ENCODE assay signal across 1 cellular context in the genomic region with DNA sequence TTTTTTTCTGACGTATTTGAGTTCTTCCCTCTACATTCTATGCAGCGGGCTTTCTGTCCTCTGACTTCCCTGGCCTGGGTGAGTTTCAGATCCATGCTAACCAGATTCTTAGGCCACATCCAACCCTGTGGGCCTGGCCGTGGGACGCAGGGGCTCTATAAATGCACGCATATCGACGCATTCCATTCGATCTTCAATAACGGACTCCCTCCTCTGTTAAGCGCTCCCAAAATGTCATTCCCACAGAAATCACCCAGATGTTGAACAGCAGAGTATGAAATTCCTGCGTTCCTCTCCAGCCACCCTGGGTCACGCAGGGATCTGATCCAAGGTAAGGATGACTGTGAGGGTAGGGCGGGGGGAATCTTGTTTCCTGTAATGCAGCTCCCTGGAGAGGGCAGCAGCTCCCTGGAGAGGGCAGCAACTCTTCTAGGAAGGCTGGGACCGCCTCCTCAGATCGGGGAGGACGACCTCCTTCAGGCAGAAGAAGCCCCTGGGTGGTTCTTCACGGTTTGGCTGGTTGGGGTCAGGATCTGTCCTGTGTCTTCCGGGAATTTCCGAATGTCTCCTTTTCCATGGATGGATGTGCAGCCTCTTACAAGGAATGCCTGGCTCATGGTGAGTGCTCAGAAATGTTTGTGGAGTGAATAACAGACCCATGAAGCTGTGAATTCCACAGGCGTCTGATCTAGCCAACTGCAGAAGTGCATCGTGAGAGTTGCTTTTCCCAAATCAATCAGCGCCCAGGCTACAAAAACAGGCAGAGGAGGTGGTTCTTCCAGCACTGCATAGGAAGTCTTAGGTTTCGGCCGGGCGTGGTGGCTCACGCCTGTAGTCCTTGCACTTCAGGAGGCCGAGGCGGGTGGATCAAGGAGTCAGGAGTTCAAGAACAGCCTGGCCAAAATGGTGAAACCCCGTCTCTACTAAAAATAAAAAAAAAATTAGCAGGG.
TF ChIP-seq lines count a peak whose summit lies in the region.

No MANE protein-coding gene starts in this region.

TF ChIP-seq in SK-N-SH treated with all-trans-retinoic acid at 6 μM for 48 hours, 23 proteins besides CTCF, POLR2A, EP300 and RAD21 (continued from another document):
- TF ChIP-seq SNAI2 (CRISPR knock-in tag; IDR thresholded peaks at IDR 0.05), result no peak
- no peak for TF ChIP-seq CSDC2 (CRISPR knock-in tag; IDR thresholded peaks at IDR 0.05)
- TF ChIP-seq TCF4 (CRISPR knock-in tag; IDR thresholded peaks at IDR 0.05; ENCODE audit: borderline replicate concordance), result no peak
- TF ChIP-seq ZNF8 (CRISPR knock-in tag; IDR thresholded peaks at IDR 0.05), result no peak
- no peak for TF ChIP-seq PPARA (CRISPR knock-in tag; IDR thresholded peaks at IDR 0.05; ENCODE audit: borderline replicate concordance)
- TF ChIP-seq ESRRG (CRISPR knock-in tag; IDR thresholded peaks at IDR 0.05), result no peak
- TF ChIP-seq, protein P1, sequence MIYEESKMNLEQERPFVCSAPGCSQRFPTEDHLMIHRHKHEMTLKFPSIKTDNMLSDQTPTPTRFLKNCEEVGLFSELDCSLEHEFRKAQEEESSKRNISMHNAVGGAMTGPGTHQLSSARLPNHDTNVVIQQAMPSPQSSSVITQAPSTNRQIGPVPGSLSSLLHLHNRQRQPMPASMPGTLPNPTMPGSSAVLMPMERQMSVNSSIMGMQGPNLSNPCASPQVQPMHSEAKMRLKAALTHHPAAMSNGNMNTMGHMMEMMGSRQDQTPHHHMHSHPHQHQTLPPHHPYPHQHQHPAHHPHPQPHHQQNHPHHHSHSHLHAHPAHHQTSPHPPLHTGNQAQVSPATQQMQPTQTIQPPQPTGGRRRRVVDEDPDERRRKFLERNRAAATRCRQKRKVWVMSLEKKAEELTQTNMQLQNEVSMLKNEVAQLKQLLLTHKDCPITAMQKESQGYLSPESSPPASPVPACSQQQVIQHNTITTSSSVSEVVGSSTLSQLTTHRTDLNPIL (CRISPR knock-in tag; IDR thresholded peaks at IDR 0.05; ENCODE audit: low read depth), result no peak
- no peak for TF ChIP-seq ZFP30 (CRISPR knock-in tag; IDR thresholded peaks at IDR 0.05)
- no peak for TF ChIP-seq TOX (CRISPR knock-in tag; IDR thresholded peaks at IDR 0.05; ENCODE audit: borderline replicate concordance)
- TF ChIP-seq ZFP3 (CRISPR knock-in tag; IDR thresholded peaks at IDR 0.05), result no peak
- TF ChIP-seq GLIS3 (CRISPR knock-in tag; IDR thresholded peaks at IDR 0.05), result no peak
- TF ChIP-seq ARNTL (CRISPR knock-in tag; IDR thresholded peaks at IDR 0.05; ENCODE audit: borderline replicate concordance, low read depth), result no peak
- TF ChIP-seq, protein P2, sequence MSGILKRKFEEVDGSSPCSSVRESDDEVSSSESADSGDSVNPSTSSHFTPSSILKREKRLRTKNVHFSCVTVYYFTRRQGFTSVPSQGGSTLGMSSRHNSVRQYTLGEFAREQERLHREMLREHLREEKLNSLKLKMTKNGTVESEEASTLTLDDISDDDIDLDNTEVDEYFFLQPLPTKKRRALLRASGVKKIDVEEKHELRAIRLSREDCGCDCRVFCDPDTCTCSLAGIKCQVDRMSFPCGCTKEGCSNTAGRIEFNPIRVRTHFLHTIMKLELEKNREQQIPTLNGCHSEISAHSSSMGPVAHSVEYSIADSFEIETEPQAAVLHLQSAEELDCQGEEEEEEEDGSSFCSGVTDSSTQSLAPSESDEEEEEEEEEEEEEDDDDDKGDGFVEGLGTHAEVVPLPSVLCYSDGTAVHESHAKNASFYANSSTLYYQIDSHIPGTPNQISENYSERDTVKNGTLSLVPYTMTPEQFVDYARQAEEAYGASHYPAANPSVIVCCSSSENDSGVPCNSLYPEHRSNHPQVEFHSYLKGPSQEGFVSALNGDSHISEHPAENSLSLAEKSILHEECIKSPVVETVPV (CRISPR knock-in tag; IDR thresholded peaks at IDR 0.05), result no peak
- TF ChIP-seq ISL1 (CRISPR knock-in tag; IDR thresholded peaks at IDR 0.05), result no peak
- no peak for TF ChIP-seq OSR1 (CRISPR knock-in tag; IDR thresholded peaks at IDR 0.05)
- no peak for TF ChIP-seq RARB (CRISPR knock-in tag; IDR thresholded peaks at IDR 0.05)
